1 cellular context compared by ENCODE assay signal in genomic region chr16:29645699-29646187, GRCh38.
TF ChIP-seq lines count a peak whose summit lies in the region.

No MANE protein-coding gene starts in this region.

TF ChIP-seq in HepG2, 621 proteins besides CTCF, POLR2A, EP300 and RAD21 (continued from another document and continues in another):
- TF ChIP-seq ZNF646 (CRISPR knock-in tag; IDR thresholded peaks at IDR 0.05): no peak
- TF ChIP-seq CEBPG (CRISPR knock-in tag; IDR thresholded peaks at IDR 0.05): no peak; the same call in 1 of the 2 replicates
- no peak for TF ChIP-seq SKI (IDR thresholded peaks at IDR 0.05; ENCODE audit: partially characterized antibody)
- no peak for TF ChIP-seq AGO1 (IDR thresholded peaks at IDR 0.05; ENCODE audit: low read depth, low read length, poor library complexity, severe bottlenecking)
- TF ChIP-seq RXRB (CRISPR knock-in tag; IDR thresholded peaks at IDR 0.05; ENCODE audit: borderline replicate concordance): peak; percentile 37; the same call in 1 of the 2 replicates
- TF ChIP-seq YY1 (IDR thresholded peaks at IDR 0.05; ENCODE audit: insufficient read depth, insufficient replicate concordance, low read depth, low read length): peak; percentile 64
- peak; percentile 60; the same call in 1 of the 2 replicates for TF ChIP-seq GABPB1 (CRISPR knock-in tag; IDR thresholded peaks at IDR 0.05)
- peak; percentile 46; the same call in 1 of the 2 replicates for TF ChIP-seq NR2C2 (CRISPR knock-in tag; IDR thresholded peaks at IDR 0.05; ENCODE audit: borderline replicate concordance)
- peak in 1 of 2 experiments; percentile 48; a peak in 1 of 4 replicates for TF ChIP-seq HMGXB4 (CRISPR knock-in tag; IDR thresholded peaks at IDR 0.05; ENCODE audit: borderline replicate concordance in 1 of 2, low read depth in 1 of 2)
- no peak for TF ChIP-seq NR2F2 (IDR thresholded peaks at IDR 0.05; ENCODE audit: borderline replicate concordance, low read depth)
- TF ChIP-seq FOSL2 (CRISPR knock-in tag; IDR thresholded peaks at IDR 0.05): no peak
- TF ChIP-seq ZFP37 (CRISPR knock-in tag; IDR thresholded peaks at IDR 0.05; ENCODE audit: borderline replicate concordance): no peak
- TF ChIP-seq BRD4 (CRISPR knock-in tag; IDR thresholded peaks at IDR 0.05): peak; percentile 73; the same call in 1 of the 2 replicates
- peak; percentile 72; the same call in 1 of the 2 replicates for TF ChIP-seq TFE3 (CRISPR knock-in tag; IDR thresholded peaks at IDR 0.05)
- no peak for TF ChIP-seq MLXIP (CRISPR knock-in tag; IDR thresholded peaks at IDR 0.05; ENCODE audit: borderline replicate concordance)
- TF ChIP-seq FIP1L1 (IDR thresholded peaks at IDR 0.05; ENCODE audit: borderline replicate concordance, insufficient read depth, low read depth, low read length): no peak
- TF ChIP-seq NPAS2 (CRISPR knock-in tag; IDR thresholded peaks at IDR 0.05; ENCODE audit: borderline replicate concordance): no peak
- TF ChIP-seq ZFY (CRISPR knock-in tag; IDR thresholded peaks at IDR 0.05): peak; percentile 93
- TF ChIP-seq ZFYVE20 (CRISPR knock-in tag; IDR thresholded peaks at IDR 0.05; ENCODE audit: borderline replicate concordance, low read depth): no peak
- peak; percentile 73 for TF ChIP-seq ZMYM4 (CRISPR knock-in tag; IDR thresholded peaks at IDR 0.05)
- TF ChIP-seq RNF2 (conservative IDR thresholded peaks at IDR 0.05; ENCODE audit: low read depth): no peak
- no peak for TF ChIP-seq ZNF253 (CRISPR knock-in tag; IDR thresholded peaks at IDR 0.05; ENCODE audit: borderline replicate concordance)
- TF ChIP-seq IKZF4 (CRISPR knock-in tag; IDR thresholded peaks at IDR 0.05; ENCODE audit: borderline replicate concordance, low read depth, not compliant biosample characterization): no peak
- no peak for TF ChIP-seq ZNF350 (CRISPR knock-in tag; IDR thresholded peaks at IDR 0.05; ENCODE audit: borderline replicate concordance, low read depth)
- peak; percentile 88 for TF ChIP-seq NFYB (CRISPR knock-in tag; IDR thresholded peaks at IDR 0.05)
- TF ChIP-seq DMAP1 (CRISPR knock-in tag; IDR thresholded peaks at IDR 0.05): 0 out of 2 replicates have a peak, but pooled peaks have one; percentile 51
- no peak; a peak in 1 of 4 replicates for TF ChIP-seq NR2F1 (CRISPR knock-in tag; IDR thresholded peaks at IDR 0.05)
- TF ChIP-seq FUBP1 (CRISPR knock-in tag; IDR thresholded peaks at IDR 0.05; ENCODE audit: borderline replicate concordance): no peak
- peak; percentile 50; the same call in 1 of the 2 replicates for TF ChIP-seq SUZ12 (IDR thresholded peaks at IDR 0.05; ENCODE audit: low read depth, low read length)
- TF ChIP-seq HNRNPLL (IDR thresholded peaks at IDR 0.05; ENCODE audit: low read depth, low read length, poor library complexity, severe bottlenecking): no peak
- no peak for TF ChIP-seq SP1 (IDR thresholded peaks at IDR 0.05)
- TF ChIP-seq SP1 (CRISPR knock-in tag; IDR thresholded peaks at IDR 0.05): 0 out of 2 replicates have a peak, but pooled peaks have one; percentile 22
- TF ChIP-seq REST (IDR thresholded peaks at IDR 0.05; ENCODE audit: borderline replicate concordance in 1 of 2, low read depth in 1 of 2, low read length in 2 of 2): no peak
- no peak for TF ChIP-seq NR2F6 (IDR thresholded peaks at IDR 0.05)
- TF ChIP-seq NR2F6 (CRISPR knock-in tag; IDR thresholded peaks at IDR 0.05): 0 out of 2 replicates have a peak, but pooled peaks have one; percentile 26
- 0 out of 2 replicates have a peak, but pooled peaks have one; percentile 19 for TF ChIP-seq RBFOX2 (IDR thresholded peaks at IDR 0.05; ENCODE audit: low read depth, low read length)
- TF ChIP-seq ATF5 (CRISPR knock-in tag; IDR thresholded peaks at IDR 0.05; ENCODE audit: low read depth): no peak
- TF ChIP-seq ZNF460 (CRISPR knock-in tag; IDR thresholded peaks at IDR 0.05; ENCODE audit: borderline replicate concordance): no peak
- no peak for TF ChIP-seq ZFP36L2 (CRISPR knock-in tag; IDR thresholded peaks at IDR 0.05)
- TF ChIP-seq ZNF790 (CRISPR knock-in tag; IDR thresholded peaks at IDR 0.05; ENCODE audit: borderline replicate concordance): no peak
